Comparison of ENCODE assay signal across 8 cellular contexts in the genomic region with DNA sequence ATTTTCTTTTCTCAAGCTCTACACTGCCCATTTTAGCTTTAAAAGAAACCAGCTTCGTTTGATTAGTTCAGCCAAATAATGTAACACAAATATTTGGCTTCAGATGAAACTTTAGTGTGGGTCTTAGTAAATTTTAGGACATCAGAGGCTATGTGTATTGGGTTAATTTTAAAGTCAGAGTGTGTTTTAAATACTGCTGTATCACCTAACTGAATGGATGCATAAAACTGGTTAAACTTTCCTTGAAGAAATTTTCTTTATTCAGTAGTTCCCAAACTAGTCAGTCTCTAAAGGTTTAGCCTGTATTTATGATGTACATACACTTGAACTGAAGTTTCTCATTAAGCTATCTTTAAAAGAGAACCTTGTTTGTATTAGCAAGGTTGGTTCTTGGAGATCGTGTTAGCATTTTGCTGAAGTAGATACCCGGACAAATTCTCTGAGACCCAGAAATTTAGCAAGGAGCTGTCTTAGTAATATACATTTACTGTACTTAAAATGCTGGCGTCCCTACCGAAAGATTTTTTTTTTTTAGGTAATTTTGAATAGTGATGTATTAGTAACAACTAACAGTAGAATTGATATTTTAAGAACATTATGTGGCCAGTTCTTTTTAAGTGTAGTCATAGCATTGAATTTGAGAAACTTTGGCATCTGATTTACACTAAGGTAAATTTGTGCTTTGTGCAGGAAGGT. TPM values are rescaled to one million over a fixed set of nuclear protein-coding genes. Genes with fewer than 3 reads are reported as not detected.
A peak's percentile ranks its signal among the peaks of the same experiment; 100 is the strongest.
DNase-seq lines count a peak whose midpoint lies in the region; ATAC-seq and TF ChIP-seq lines count a peak whose summit lies in the region.

No MANE protein-coding gene starts in this region.

- H3K27ac ChIP-seq in PC-9 (peak overlapping the region; percentile 64), psoas muscle (peak overlapping the region; percentile 92)

- H3K4me1 ChIP-seq in PC-9 (replicated peaks; ENCODE audit: insufficient read depth) = peaks cover 37% of the 10 kb centered on the region
- peaks cover 40% of the 10 kb centered on the region for H3K4me1 ChIP-seq in psoas muscle

- DNase-seq in PC-9 = no peak
- DNase-seq in erythroblast (lab: John Stamatoyannopoulos, UW) = peak; percentile 62 to 87
- no peak for DNase-seq in psoas muscle
- DNase-seq in HEK293T (ENCODE audit: extremely low spot score) = no peak
- no peak for DNase-seq in activated CD8-positive, alpha-beta memory T cell treated with anti-CD3 and anti-CD28 coated beads, Interleukin-2, amount 50 U/mL, for 48 hours
- no peak for DNase-seq in NCI-H2196 treated with DMSO at 0.1 percent for 48 hours (lab: John Stamatoyannopoulos, UW; ENCODE audit: unreplicated experiment)

- no peaks in the 10 kb centered on the region for H3K9me3 ChIP-seq in PC-9 (ENCODE audit: insufficient read depth, low read depth)
- no peaks in the 10 kb centered on the region for H3K9me3 ChIP-seq in psoas muscle

- H3K79me2 ChIP-seq in PC-9 (ENCODE audit: low read depth) = peaks cover 65% of the 10 kb centered on the region

- H3K4me3 ChIP-seq in GM08714 (ENCODE audit: low read length) (peak overlapping the region; percentile 85; the same call in 1 of the 2 replicates), PC-9 (peak overlapping the region; percentile 90), psoas muscle (peak overlapping the region; percentile 77)

- H3K9me2 ChIP-seq in PC-9 (ENCODE audit: insufficient read depth) = no peaks in the 10 kb centered on the region

- TF ChIP-seq CTCF in PC-9 (conservative IDR thresholded peaks at IDR 0.05) (no peak), psoas muscle (IDR thresholded peaks at IDR 0.05) (no peak)

- BruUV-seq in PC-9 (replicated peaks; lab: Mats Ljungman, UMichigan) = no TSS peak

- POLR2A ChIA-PET in PC-9 (lab: Charles Lee; ENCODE audit: unreplicated experiment) (interaction anchor here (0.6 to 0.7 kb wide), 2 partner anchors 14 to 176 kb away, joined by 6 read pairs; no protein-coding TSS in a partner anchor), HEK293T (lab: Yijun Ruan, JAX) (interaction anchor here (0.7 kb wide), 1 partner anchor 1643 kb away, joined by 3 read pairs; no protein-coding TSS in a partner anchor)

- H3K36me3 ChIP-seq in PC-9 (ENCODE audit: low read depth) = no peaks in the 10 kb centered on the region
- H3K36me3 ChIP-seq in psoas muscle (ENCODE audit: insufficient read depth in 1 of 2, low read depth in 1 of 2) = no peaks in the 10 kb centered on the region

- peak overlapping the region; percentile 93 for H2AFZ ChIP-seq in PC-9

- no peaks in the 10 kb centered on the region for H3F3A ChIP-seq in PC-9 (ENCODE audit: insufficient read depth, low read depth)

- WGBS in psoas muscle, 3 donors = 25 to 34% (median 27%) methylated on average over 5 of the region's 5 CpGs

- CTCF ChIA-PET in PC-9 (lab: Charles Lee) (interaction anchor here (0.6 kb wide), 2 partner anchors 17 to 174 kb away, joined by 3 to 6 read pairs; no protein-coding TSS in a partner anchor), HEK293T (lab: Yijun Ruan, JAX) (interaction anchor here (0.7 kb wide), 1 partner anchor 441 kb away, joined by 6 read pairs; no protein-coding TSS in a partner anchor)

- ATAC-seq in psoas muscle (no peak), GM19455 (IDR thresholded peaks at IDR 0.05; ENCODE audit: unreplicated experiment) (no peak)

- intact Hi-C loops in PC-9 (cut with micrococcal nuclease; ENCODE audit: unreplicated experiment) (loop anchor here (5.0 to 10.0 kb wide), 2 partner anchors 720 to 1793 kb away; no protein-coding TSS in a partner anchor), psoas muscle (cut with DNase I) (loop anchor here in 1 of 2 donors (5.0 kb wide), 1 partner anchor 798 kb away; no protein-coding TSS in a partner anchor)

- H4K20me1 ChIP-seq in PC-9 (ENCODE audit: insufficient read depth) = no peaks in the 10 kb centered on the region

- H3K27me3 ChIP-seq in PC-9 (ENCODE audit: insufficient read depth, low read depth) (no peaks in the 10 kb centered on the region), psoas muscle (ENCODE audit: insufficient read depth in 3 of 3, low read length in 2 of 3) (no peaks in the 10 kb centered on the region)

- no peak for TF ChIP-seq POLR2A in erythroblast (IDR thresholded peaks at IDR 0.05; ENCODE audit: low read length)

- peak overlapping the region; percentile 94 for H3K4me2 ChIP-seq in PC-9

TF ChIP-seq in HEK293T, 16 proteins besides CTCF, POLR2A, EP300 and RAD21:
- TF ChIP-seq FOXA1 (IDR thresholded peaks at IDR 0.05) = no peak
- no peak for TF ChIP-seq FOXK2 (IDR thresholded peaks at IDR 0.05)
- TF ChIP-seq TARDBP (IDR thresholded peaks at IDR 0.05) = no peak
- no peak for TF ChIP-seq BHLHE40 (IDR thresholded peaks at IDR 0.05; ENCODE audit: borderline replicate concordance)
- no peak for TF ChIP-seq CTBP1 (IDR thresholded peaks at IDR 0.05; ENCODE audit: borderline replicate concordance)
- TF ChIP-seq ARNT (IDR thresholded peaks at IDR 0.05) = no peak
- no peak for TF ChIP-seq SP1 (IDR thresholded peaks at IDR 0.05)
- no peak for TF ChIP-seq LEF1 (IDR thresholded peaks at IDR 0.05; ENCODE audit: borderline replicate concordance)
- no peak for TF ChIP-seq L3MBTL2 (conservative IDR thresholded peaks at IDR 0.05)
- no peak for TF ChIP-seq NFRKB (IDR thresholded peaks at IDR 0.05)
- no peak for TF ChIP-seq ELF4 (IDR thresholded peaks at IDR 0.05)
- no peak for TF ChIP-seq ZNF384 (IDR thresholded peaks at IDR 0.05)
- TF ChIP-seq, protein P1, sequence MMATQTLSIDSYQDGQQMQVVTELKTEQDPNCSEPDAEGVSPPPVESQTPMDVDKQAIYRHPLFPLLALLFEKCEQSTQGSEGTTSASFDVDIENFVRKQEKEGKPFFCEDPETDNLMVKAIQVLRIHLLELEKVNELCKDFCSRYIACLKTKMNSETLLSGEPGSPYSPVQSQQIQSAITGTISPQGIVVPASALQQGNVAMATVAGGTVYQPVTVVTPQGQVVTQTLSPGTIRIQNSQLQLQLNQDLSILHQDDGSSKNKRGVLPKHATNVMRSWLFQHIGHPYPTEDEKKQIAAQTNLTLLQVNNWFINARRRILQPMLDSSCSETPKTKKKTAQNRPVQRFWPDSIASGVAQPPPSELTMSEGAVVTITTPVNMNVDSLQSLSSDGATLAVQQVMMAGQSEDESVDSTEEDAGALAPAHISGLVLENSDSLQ (IDR thresholded peaks at IDR 0.05) = no peak
- TF ChIP-seq FOXM1 (IDR thresholded peaks at IDR 0.05; ENCODE audit: borderline replicate concordance) = no peak
- TF ChIP-seq SUZ12 (IDR thresholded peaks at IDR 0.05) = no peak
- TF ChIP-seq HDGF (IDR thresholded peaks at IDR 0.05; ENCODE audit: borderline replicate concordance) = no peak

RNA-seq across cellular contexts. Expression of a gene that starts 2.7 kb away (rescaled TPM):
- 18.7 and 23.6 TPM in 2 replicates for total RNA-seq in PC-9 (2021)
- total RNA-seq in psoas muscle = 1 to 10 TPM; 3.7 to 9.8 (median 6.4) TPM
- polyA plus RNA-seq in psoas muscle = 1 to 10 TPM; 2.6 to 4.5 (median 4.2) TPM

Comparison
In these comparisons a context has a peak if more than half of its experiments do, and no peak if none do; other contexts are left out.
1. DNase-seq: peak in erythroblast (2 of 2); none in PC-9 (0 of 2), psoas muscle (0 of 2), HEK293T (single experiment), activated CD8-positive, alpha-beta memory T cell treated with anti-CD3 and anti-CD28 coated beads, Interleukin-2, amount 50 U/mL, for 48 hours (single experiment) and NCI-H2196 treated with DMSO at 0.1 percent for 48 hours (single experiment).
2. Peak in every context shown above with its lines, with median percentiles within 50 percentile points of each other: H3K4me3 ChIP-seq.